In genomic region chr5:95907740-95908706, GRCh38 we compare ENCODE assay signal across 25 cellular contexts. TPM values are rescaled to one million over a fixed set of nuclear protein-coding genes. Genes with fewer than 3 reads are reported as not detected.
A peak's percentile ranks its signal among the peaks of the same experiment; 100 is the strongest.
DNase-seq lines count a peak whose midpoint lies in the region; ATAC-seq, FAIRE-seq and TF ChIP-seq lines count a peak whose summit lies in the region.
"Had no signal": no experiment of that assay in that cellular context is flagged by ENCODE, and none has a peak within 500 bp of the region (broad histone marks: within the 10 kb centered on the region; RNA-seq: fewer than 3 reads in every experiment).

No MANE protein-coding gene starts in this region.

- TF ChIP-seq EP300 in GM12878 (IDR thresholded peaks at IDR 0.05; ENCODE audit: borderline replicate concordance in 1 of 2, control insufficient read depth in 1 of 2, low read depth in 2 of 2, low read length in 2 of 2): no peak

- RAD21 ChIA-PET in GM12878 (lab: Charles Lee; ENCODE audit: unreplicated experiment): interaction anchor here (0.6 to 2.8 kb wide), 23 partner anchors 9 to 532 kb away, joined by 3 to 33 read pairs (median 4); partner anchors contain the start of gene ELL2

- FAIRE-seq in GM12878 (lab: Jason Lieb, UNC) (no peak), small intestine (lab: Jason Lieb, UNC) (no peak)
- FAIRE-seq: endometrium had no signal

- no peaks in the 10 kb centered on the region for H4K20me1 ChIP-seq in GM12878 (ENCODE audit: control insufficient read depth, insufficient read depth)

- peak; percentile 48 for DNase-seq in activated CD4-positive, alpha-beta T cell treated with anti-CD3 and anti-CD28 coated beads, Interleukin-2, amount 10 ng/mL, durations not matched to agents 24 days and 14 days
- no peak for DNase-seq in activated CD4-positive, alpha-beta T cell treated with anti-CD3 and anti-CD28 coated beads, Interleukin-2, amount 50 U/mL, for 48 hours
- DNase-seq in GM12878 (ENCODE audit: low read depth, low spot score) (no peak), small intestine (no peak), kidney tubule cell (ENCODE audit: low spot score) (no peak)
- DNase-seq: activated CD4-positive, alpha-beta memory T cell treated with anti-CD3 and anti-CD28 coated beads, Interleukin-2, amount 10 ng/mL, durations not matched to agents 7 days and 5 days; activated T-cell treated with anti-CD3 and anti-CD28 coated beads, Interleukin-2, amount 50 U/mL, for 72 hours; AML-193; colonic mucosa; DMS79 treated with DMSO at 0.1 percent for 48 hours; head of caudate nucleus; mucosa of descending colon; NCI-H1092; NCI-H2081; NCI-H510A; spleen; stimulated activated CD4-positive, alpha-beta T cell treated with anti-CD3 and anti-CD28 coated beads, Interleukin-4, amount 100 ng/mL, for 4 hours; uterus had no signal

- TF ChIP-seq POLR2A in GM12878 (IDR thresholded peaks at IDR 0.05; ENCODE audit: low read depth, low read length): no peak

- SMC1A ChIA-PET in GM12878 (lab: Charles Lee; ENCODE audit: uncharacterized antibody, unreplicated experiment): interaction anchor here (0.6 to 6.9 kb wide), 20 partner anchors 9 to 423 kb away, joined by 3 to 55 read pairs (median 6); no protein-coding TSS in a partner anchor

- no peaks in the 10 kb centered on the region for H3K27me3 Mint-ChIP-seq in activated CD4-positive, alpha-beta T cell treated with anti-CD3 and anti-CD28 coated beads, Interleukin-2, amount 10 ng/mL, durations not matched to agents 24 days and 14 days
- H3K27me3 Mint-ChIP-seq: activated CD4-positive, alpha-beta memory T cell treated with anti-CD3 and anti-CD28 coated beads, Interleukin-2, amount 10 ng/mL, durations not matched to agents 7 days and 5 days; activated naive CD4-positive, alpha-beta T cell treated with anti-CD3 and anti-CD28 coated beads, Interleukin-2, amount 50 U/mL, for 24 hours had no signal

- H3K27me3 ChIP-seq in GM12878 (replicated peaks in 1 of 2; ENCODE audit: control insufficient read depth in 2 of 2, insufficient read depth in 2 of 2, low read length in 1 of 2): no peaks in the 10 kb centered on the region
- H3K27me3 ChIP-seq in neutrophil: no peaks in the 10 kb centered on the region
- no peaks in the 10 kb centered on the region for H3K27me3 ChIP-seq in small intestine (ENCODE audit: control insufficient read depth in 2 of 2, insufficient read depth in 2 of 2, low read length in 2 of 2)
- H3K27me3 ChIP-seq: colonic mucosa, spleen, uterus had no signal

- no peak for TF ChIP-seq RAD21 in GM12878 (IDR thresholded peaks at IDR 0.05; ENCODE audit: insufficient read depth, low read depth, low read length)

- no peak overlapping the region for H3K9ac ChIP-seq in GM12878 (ENCODE audit: control insufficient read depth, insufficient read depth, low read length)

- ATAC-seq in HG02678 (IDR thresholded peaks at IDR 0.05; ENCODE audit: unreplicated experiment): peak; percentile 31
- peak; percentile 59 for ATAC-seq in GM12878
- ATAC-seq in HG03108 (IDR thresholded peaks at IDR 0.05; ENCODE audit: unreplicated experiment): no peak
- ATAC-seq: activated T-cell treated with anti-CD3 and anti-CD28 coated beads, Interleukin-2, amount 50 U/mL, for 72 hours; mucosa of descending colon; WTC11 had no signal

- no peak overlapping the region for H3K27ac Mint-ChIP-seq in activated CD4-positive, alpha-beta T cell treated with anti-CD3 and anti-CD28 coated beads, Interleukin-2, amount 10 ng/mL, durations not matched to agents 24 days and 14 days
- H3K27ac Mint-ChIP-seq: activated CD4-positive, alpha-beta memory T cell treated with anti-CD3 and anti-CD28 coated beads, Interleukin-2, amount 10 ng/mL, durations not matched to agents 7 days and 5 days; activated naive CD4-positive, alpha-beta T cell treated with anti-CD3 and anti-CD28 coated beads, Interleukin-2, amount 50 U/mL, for 24 hours; activated T-cell treated with anti-CD3 and anti-CD28 coated beads, Interleukin-2, amount 50 U/mL, for 72 hours had no signal

- no peaks in the 10 kb centered on the region; the same call in 2 of the 3 replicates for H3K9me3 ChIP-seq in GM12878 (replicated peaks; ENCODE audit: control insufficient read depth, insufficient read depth, low read length)
- no peaks in the 10 kb centered on the region for H3K9me3 ChIP-seq in neutrophil
- H3K9me3 ChIP-seq in small intestine (ENCODE audit: control insufficient read depth, low read depth): no peaks in the 10 kb centered on the region
- H3K9me3 ChIP-seq: colonic mucosa, mucosa of descending colon, spleen, uterus had no signal

- peaks cover 23% of the 10 kb centered on the region for H3K4me1 Mint-ChIP-seq in activated CD4-positive, alpha-beta T cell treated with anti-CD3 and anti-CD28 coated beads, Interleukin-2, amount 10 ng/mL, durations not matched to agents 24 days and 14 days
- H3K4me1 Mint-ChIP-seq: activated naive CD4-positive, alpha-beta T cell treated with anti-CD3 and anti-CD28 coated beads, Interleukin-2, amount 50 U/mL, for 24 hours had no signal

- peaks cover 5% of the 10 kb centered on the region for H3K9me3 Mint-ChIP-seq in activated CD4-positive, alpha-beta T cell treated with anti-CD3 and anti-CD28 coated beads, Interleukin-2, amount 10 ng/mL, durations not matched to agents 24 days and 14 days
- H3K9me3 Mint-ChIP-seq: activated CD4-positive, alpha-beta memory T cell treated with anti-CD3 and anti-CD28 coated beads, Interleukin-2, amount 10 ng/mL, durations not matched to agents 7 days and 5 days; activated naive CD4-positive, alpha-beta T cell treated with anti-CD3 and anti-CD28 coated beads, Interleukin-2, amount 50 U/mL, for 24 hours; activated T-cell treated with anti-CD3 and anti-CD28 coated beads, Interleukin-2, amount 50 U/mL, for 72 hours; WTC11 had no signal

- POLR2A ChIA-PET in GM12878 (lab: Charles Lee): interaction anchor here (0.5 to 2.1 kb wide), 12 partner anchors 12 to 50 kb away, joined by 3 to 8 read pairs (median 4); no protein-coding TSS in a partner anchor

- H3K36me3 ChIP-seq in GM12878 (ENCODE audit: control insufficient read depth in 2 of 2, insufficient read depth in 2 of 2, low read length in 1 of 2) (peaks cover 2 to 17% of the 10 kb centered on the region in 2 experiments; a peak in 3 of 4 replicates), neutrophil (peaks cover 7% of the 10 kb centered on the region), small intestine (ENCODE audit: control insufficient read depth in 2 of 2, insufficient read depth in 2 of 2, low read length in 2 of 2) (peaks cover 2 to 6% of the 10 kb centered on the region in 2 donors)
- H3K36me3 ChIP-seq: colonic mucosa, uterus had no signal

- H3K4me3 Mint-ChIP-seq in activated CD4-positive, alpha-beta T cell treated with anti-CD3 and anti-CD28 coated beads, Interleukin-2, amount 10 ng/mL, durations not matched to agents 24 days and 14 days: no peak overlapping the region
- H3K4me3 Mint-ChIP-seq: activated CD4-positive, alpha-beta memory T cell treated with anti-CD3 and anti-CD28 coated beads, Interleukin-2, amount 10 ng/mL, durations not matched to agents 7 days and 5 days; activated naive CD4-positive, alpha-beta T cell treated with anti-CD3 and anti-CD28 coated beads, Interleukin-2, amount 50 U/mL, for 24 hours; activated T-cell treated with anti-CD3 and anti-CD28 coated beads, Interleukin-2, amount 50 U/mL, for 72 hours; WTC11 had no signal

- H3K4me3 ChIP-seq in GM12878 (no peak overlapping the region), neutrophil (ENCODE audit: low read depth in 1 of 2, low read length in 1 of 2) (no peak overlapping the region), small intestine (ENCODE audit: low read depth in 1 of 2, low read length in 2 of 2) (no peak overlapping the region)
- H3K4me3 ChIP-seq: colonic mucosa, mucosa of descending colon, spleen, uterus had no signal

- peaks cover 7% of the 10 kb centered on the region for H3K79me2 ChIP-seq in GM12878 (ENCODE audit: control insufficient read depth, insufficient read depth, low read length)

- peaks cover 11% of the 10 kb centered on the region for H3K4me1 ChIP-seq in GM12878 (ENCODE audit: control insufficient read depth, insufficient read depth, low read length)
- peaks cover 11 to 12% of the 10 kb centered on the region in 2 experiments for H3K4me1 ChIP-seq in neutrophil (ENCODE audit: control insufficient read depth in 1 of 2, insufficient read depth in 1 of 2, low read depth in 1 of 2, low read length in 1 of 2)
- peaks cover 2 to 3% of the 10 kb centered on the region in 2 donors for H3K4me1 ChIP-seq in small intestine (ENCODE audit: control insufficient read depth in 2 of 2, insufficient read depth in 1 of 2, low read depth in 1 of 2, low read length in 1 of 2)
- H3K4me1 ChIP-seq: colonic mucosa had no signal

- TF ChIP-seq CTCF in GM12878 (IDR thresholded peaks at IDR 0.05 in 2 of 3, conservative IDR thresholded peaks at IDR 0.05 in 1 of 3; ENCODE audit: control insufficient read depth in 2 of 3, extremely low read depth in 1 of 3, insufficient read depth in 1 of 3, low read depth in 3 of 3, low read length in 3 of 3) (no peak), neutrophil (IDR thresholded peaks at IDR 0.05) (no peak)

- CTCF ChIA-PET in GM12878 (lab: Yijun Ruan, JAX): interaction anchor here (1.0 to 2.0 kb wide), 9 partner anchors 9 to 437 kb away, joined by 3 to 9 read pairs (median 5); no protein-coding TSS in a partner anchor

- peaks cover 54% of the 10 kb centered on the region for H3K36me3 Mint-ChIP-seq in activated CD4-positive, alpha-beta T cell treated with anti-CD3 and anti-CD28 coated beads, Interleukin-2, amount 10 ng/mL, durations not matched to agents 24 days and 14 days (ENCODE audit: low read depth)
- H3K36me3 Mint-ChIP-seq: WTC11 had no signal

- BruUV-seq in GM12878 (replicated peaks; lab: Mats Ljungman, UMichigan): no TSS peak

- intact Hi-C loops in activated CD4-positive, alpha-beta T cell treated with anti-CD3 and anti-CD28 coated beads, Interleukin-2, amount 10 ng/mL, durations not matched to agents 24 days and 14 days (cut with micrococcal nuclease): no loop called here
- intact Hi-C loops in GM12878 (cut with micrococcal nuclease; ENCODE audit: unreplicated experiment): no loop called here

- in situ Hi-C loops in GM12878 (cut with MboI): no loop called here

- H3K27ac ChIP-seq in GM12878 (ENCODE audit: control insufficient read depth, insufficient read depth) (peak overlapping the region; percentile 20; the same call in 1 of the 2 replicates), neutrophil (peak overlapping the region; percentile 1), small intestine (ENCODE audit: low read depth in 1 of 2, low read length in 1 of 2) (no peak overlapping the region)
- H3K27ac ChIP-seq: 22Rv1, colonic mucosa, uterus had no signal

- 77% methylated on average over 5 of the region's 5 CpGs for WGBS in GM12878 (ENCODE audit: insufficient coverage, insufficient replicate concordance, low lambda C conversion rate, missing lambda C conversion rate)
- 91 to 97% (median 93%) methylated on average over 5 of the region's 5 CpGs for WGBS in small intestine, 3 donors

- no peak overlapping the region; the same call in 1 of the 2 replicates for H3K4me2 ChIP-seq in GM12878 (ENCODE audit: control insufficient read depth, insufficient read depth)

- no peak overlapping the region for H2AFZ ChIP-seq in GM12878 (ENCODE audit: control insufficient read depth, low read depth, low read length)

RNA-seq across cellular contexts. Expression of gene ELL2, which starts 53.6 kb away (rescaled TPM):
- 103 and 111 TPM in 2 replicates for total RNA-seq in activated CD4-positive, alpha-beta T cell treated with anti-CD3 and anti-CD28 coated beads, Interleukin-2, amount 10 ng/mL, durations not matched to agents 24 days and 14 days
- total RNA-seq in GM12878 (2013; cell fraction: nucleolus; rRNA removed): 85.3 and 105 TPM in 2 replicates
- total RNA-seq in GM12878 (2014; rRNA removed) (59.9 and 61.6 TPM in 2 replicates), GM12878 (2014; rRNA removed; fragmentation: Illumina TruSeq; extraction: Trizol) (83.8 and 87.5 TPM in 2 replicates), GM12878 (2021) (76.1 and 76.9 TPM in 2 replicates)
- polyA plus RNA-seq in GM12878 (2011; ENCODE audit: low read depth): 24.4 TPM
- polyA plus RNA-seq in GM12878 (2011; rRNA removed) (91.4 and 122 TPM in 2 replicates), GM12878 (2014; fragmentation: Illumina TruSeq; extraction: Trizol) (64.9 and 73.3 TPM in 2 replicates), GM12878 (2014; fragmentation: Nextera tagmentation; extraction: Ambion mirVana) (10 to 100 TPM; 24.2 to 34.4 TPM), GM12878 (2014; rRNA removed) (46.4 and 47.7 TPM in 2 replicates), GM12878 (2016; fragmentation: Nextera tagmentation; extraction: Ambion mirVana) (10 to 100 TPM; 50.2 to 53.1 TPM), small intestine (10 to 100 TPM in 2 of 3 donors, 1 to 10 TPM in 1; 9.7 to 13.9 (median 10.5) TPM)
- 38.3 and 41.6 TPM in 2 replicates for polyA plus RNA-seq in GM12878 (2011; cell fraction: cytosol; rRNA removed)
- polyA plus RNA-seq in GM12878 (2011; cell fraction: nucleus; rRNA removed): 70.5 and 86.0 TPM in 2 replicates
- 32.2 and 37.2 TPM in 2 replicates for polyA plus RNA-seq in GM12878 (2012)
- 110 and 125 TPM in 2 replicates for polyA minus RNA-seq in GM12878 (2011; rRNA and poly(A)+ RNA removed)
- polyA minus RNA-seq in GM12878 (2011; cell fraction: cytosol; rRNA and poly(A)+ RNA removed): 41.3 and 44.8 TPM in 2 replicates
- polyA minus RNA-seq in GM12878 (2011; cell fraction: nucleus; rRNA and poly(A)+ RNA removed): 172 and 368 TPM in 2 replicates

Comparison
In these comparisons a context has a peak if more than half of its experiments do, and no peak if none do; other contexts are left out.
1. H3K27ac ChIP-seq: peak in GM12878 (single experiment) and neutrophil (single experiment); none in small intestine (0 of 2).